In the genomic region with DNA sequence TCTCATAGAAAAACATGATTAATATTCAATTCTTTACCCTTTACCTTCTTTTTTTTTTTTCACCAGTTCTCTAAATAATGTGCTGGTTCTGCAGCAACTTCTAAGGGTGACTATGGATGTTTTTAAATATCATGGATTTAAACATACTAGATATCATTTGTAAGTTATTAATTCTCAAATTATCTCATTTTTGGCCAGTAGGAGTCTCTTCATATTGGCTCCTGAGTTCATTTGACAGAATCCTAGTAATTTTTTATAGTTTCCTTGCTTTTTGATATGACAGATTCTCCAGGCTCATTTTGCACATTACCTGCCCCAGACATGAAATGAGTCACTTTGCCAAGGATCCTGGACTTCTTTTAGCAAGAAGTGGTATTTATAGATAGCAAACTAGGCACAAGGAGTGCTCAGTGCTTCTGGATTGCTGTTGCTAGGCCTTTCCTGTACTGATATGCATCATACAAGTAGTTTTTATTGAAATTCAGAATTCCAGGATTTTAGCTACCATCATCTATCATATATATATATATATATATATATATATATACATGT, we compare ENCODE assay signal across 1 cellular context.
TF ChIP-seq lines count a peak whose summit lies in the region.

No MANE protein-coding gene starts in this region.

TF ChIP-seq in HCT116, 20 proteins besides CTCF, POLR2A, EP300 and RAD21 (continued from another document):
- TF ChIP-seq POLR2AphosphoS5 (IDR thresholded peaks at IDR 0.05; ENCODE audit: low read depth, low read length), result no peak
- no peak for TF ChIP-seq EZH2 (IDR thresholded peaks at IDR 0.05)
- no peak for TF ChIP-seq YY1 (IDR thresholded peaks at IDR 0.05; ENCODE audit: extremely low read depth, insufficient replicate concordance, low read depth, low read length)
- no peak for TF ChIP-seq CBX3 (IDR thresholded peaks at IDR 0.05; ENCODE audit: low read depth)
- no peak for TF ChIP-seq ELF1 (IDR thresholded peaks at IDR 0.05; ENCODE audit: borderline replicate concordance, low read depth)
- no peak for TF ChIP-seq REST (IDR thresholded peaks at IDR 0.05; ENCODE audit: low read depth)
- no peak for TF ChIP-seq ZFX (IDR thresholded peaks at IDR 0.05)
- no peak for TF ChIP-seq EZH2phosphoT487 (IDR thresholded peaks at IDR 0.05; ENCODE audit: borderline replicate concordance)
- TF ChIP-seq EGR1 (IDR thresholded peaks at IDR 0.05; ENCODE audit: low read depth), result no peak
